25 cellular contexts compared by ENCODE assay signal in the genomic region with DNA sequence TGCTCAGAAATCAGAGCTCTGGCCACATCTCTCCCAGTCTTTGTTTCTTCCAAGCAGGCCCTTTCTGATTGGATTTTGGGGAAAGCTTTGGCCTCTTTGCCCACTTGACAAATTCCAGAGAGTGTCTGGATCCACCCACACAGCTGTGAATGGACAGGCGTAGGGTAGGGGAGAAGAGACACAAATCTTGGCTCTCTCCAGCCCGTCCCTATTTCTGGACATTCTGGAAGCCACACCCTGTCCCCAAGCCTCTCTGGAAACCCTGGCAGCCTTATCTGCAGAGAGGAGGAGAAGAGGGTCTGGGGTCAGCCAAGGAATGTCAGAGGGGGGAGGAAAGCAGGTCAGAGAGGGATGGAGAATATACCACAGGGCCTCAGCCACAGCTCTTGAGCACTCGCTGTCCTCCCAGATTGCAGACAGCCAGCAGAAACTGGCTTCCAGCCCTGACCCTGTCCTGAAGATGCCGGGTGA. TPM values are rescaled to one million over a fixed set of nuclear protein-coding genes. Genes with fewer than 3 reads are reported as not detected.
DNase-seq lines count a peak whose midpoint lies in the region; ATAC-seq, FAIRE-seq and TF ChIP-seq lines count a peak whose summit lies in the region.
"Had no signal": no experiment of that assay in that cellular context is flagged by ENCODE, and none has a peak within 500 bp of the region (broad histone marks: within the 10 kb centered on the region; RNA-seq: fewer than 3 reads in every experiment).

No MANE protein-coding gene starts in this region.

- no peak for TF ChIP-seq EP300 in A549 (IDR thresholded peaks at IDR 0.05)

- intact Hi-C loops in adrenal gland (cut with DNase I) (no loop called here), left ventricle myocardium superior (cut with micrococcal nuclease) (no loop called here), sciatic nerve (cut with DNase I) (no loop called here)

- POLR2A ChIA-PET in A549 (lab: Yijun Ruan, JAX), result no interaction called here

- WGBS in A549 (ENCODE audit: missing lambda C conversion rate), result 65% methylated on average over 4 of the region's 4 CpGs
- 45 to 63% (median 48%) methylated on average over 4 of the region's 4 CpGs for WGBS in adrenal gland, 4 donors

- CTCF ChIA-PET in A549 (lab: Yijun Ruan, JAX), result interaction anchor here (0.8 to 1.7 kb wide), 3 partner anchors 55 to 58 kb away, joined by 4 to 5 read pairs (median 4); no protein-coding TSS in a partner anchor

- TF ChIP-seq CTCF in A549 (IDR thresholded peaks at IDR 0.05) (no peak), adrenal gland (IDR thresholded peaks at IDR 0.05) (no peak)

- H3K9me3 ChIP-seq in A549, result no peaks in the 10 kb centered on the region
- no peaks in the 10 kb centered on the region for H3K9me3 ChIP-seq in adrenal gland (replicated peaks in 1 of 3)
- H3K9me3 ChIP-seq: MG63, thoracic aorta had no signal

- ATAC-seq in A549 (peak; percentile 23 to 33; a peak in 4 of 6 replicates), left ventricle myocardium superior (peak; percentile 73), sciatic nerve (peak; percentile 32), HG02610 (IDR thresholded peaks at IDR 0.05; ENCODE audit: unreplicated experiment) (no peak)
- ATAC-seq: CD8-positive, alpha-beta T cell; GM23338; natural killer cell had no signal

- no peak overlapping the region for H3K4me3 ChIP-seq in A549
- no peak overlapping the region for H3K4me3 ChIP-seq in adrenal gland
- H3K4me3 ChIP-seq: GM23338, MG63, thoracic aorta had no signal

- H3K27ac ChIP-seq in A549 (0 out of 6 replicates have a peak overlapping the region, but pooled peaks of 1 of the 2 experiments have one; percentile 39), adrenal gland (peak overlapping the region in 2 of 5 donors; percentile 68 to 75)
- H3K27ac ChIP-seq: epithelial cell of prostate, thoracic aorta, WERI-Rb-1 had no signal

- DNase-seq in A549 (ENCODE audit: low read depth in 1 of 2, low spot score in 1 of 2), result no peak
- peak in 6 of 7 donors; percentile 43 to 60 (median 48) for DNase-seq in adrenal gland
- DNase-seq in left ventricle myocardium superior, result peak; percentile 33
- DNase-seq in sciatic nerve (ENCODE audit: low spot score), result no peak
- no peak for DNase-seq in HUDEP-2 (lab: John Stamatoyannopoulos, UW; ENCODE audit: unreplicated experiment in 76 of 76)
- no peak for DNase-seq in germinal center (ENCODE audit: low spot score)
- no peak for DNase-seq in NCI-H510A (lab: John Stamatoyannopoulos, UW)
- DNase-seq: activated CD8-positive, alpha-beta memory T cell treated with anti-CD3 and anti-CD28 coated beads for 24 hours; anterior cingulate cortex; CD8-positive, alpha-beta T cell; cortex of kidney; hippocampal formation; natural killer cell; NCI-H2029; NCI-H774; stimulated activated CD4-positive, alpha-beta T cell treated with anti-CD3 and anti-CD28 coated beads, Interleukin-1b, Interleukin-23, amount 100 ng/mL, for 48 hours; T-helper 1 cell; WERI-Rb-1 had no signal

- no peak for TF ChIP-seq RAD21 in A549 (conservative IDR thresholded peaks at IDR 0.05 in 1 of 2, IDR thresholded peaks at IDR 0.05 in 1 of 2)

- FAIRE-seq in A549 (lab: Jason Lieb, UNC), result no peak
- FAIRE-seq: A204.1 had no signal

- TF ChIP-seq POLR2A in A549 (IDR thresholded peaks at IDR 0.05; ENCODE audit: low read length) (no peak), adrenal gland (IDR thresholded peaks at IDR 0.05) (no peak)

- no peaks in the 10 kb centered on the region for H3K27me3 ChIP-seq in adrenal gland
- H3K27me3 ChIP-seq: MG63 had no signal

- H3K4me1 ChIP-seq in A549, result peaks cover 13% of the 10 kb centered on the region; the same call in 2 of the 3 replicates
- H3K4me1 ChIP-seq in adrenal gland (replicated peaks in 1 of 2), result peaks cover 7 to 38% of the 10 kb centered on the region in 2 donors

- H3K36me3 ChIP-seq in adrenal gland (replicated peaks in 1 of 2), result no peaks in the 10 kb centered on the region
- H3K36me3 ChIP-seq: MG63, thoracic aorta, WERI-Rb-1 had no signal

- H3K4me2 ChIP-seq in A549, result peak overlapping the region; percentile 56
- H3K4me2 ChIP-seq: GM23338 had no signal

TF ChIP-seq in A549, 52 proteins besides CTCF, POLR2A, EP300 and RAD21:
- no peak for TF ChIP-seq FOXS1 (CRISPR knock-in tag; IDR thresholded peaks at IDR 0.05)
- TF ChIP-seq, protein P1, sequence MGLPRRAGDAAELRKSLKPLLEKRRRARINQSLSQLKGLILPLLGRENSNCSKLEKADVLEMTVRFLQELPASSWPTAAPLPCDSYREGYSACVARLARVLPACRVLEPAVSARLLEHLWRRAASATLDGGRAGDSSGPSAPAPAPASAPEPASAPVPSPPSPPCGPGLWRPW (IDR thresholded peaks at IDR 0.05), result no peak
- TF ChIP-seq, protein P2, sequence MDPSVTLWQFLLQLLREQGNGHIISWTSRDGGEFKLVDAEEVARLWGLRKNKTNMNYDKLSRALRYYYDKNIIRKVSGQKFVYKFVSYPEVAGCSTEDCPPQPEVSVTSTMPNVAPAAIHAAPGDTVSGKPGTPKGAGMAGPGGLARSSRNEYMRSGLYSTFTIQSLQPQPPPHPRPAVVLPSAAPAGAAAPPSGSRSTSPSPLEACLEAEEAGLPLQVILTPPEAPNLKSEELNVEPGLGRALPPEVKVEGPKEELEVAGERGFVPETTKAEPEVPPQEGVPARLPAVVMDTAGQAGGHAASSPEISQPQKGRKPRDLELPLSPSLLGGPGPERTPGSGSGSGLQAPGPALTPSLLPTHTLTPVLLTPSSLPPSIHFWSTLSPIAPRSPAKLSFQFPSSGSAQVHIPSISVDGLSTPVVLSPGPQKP (IDR thresholded peaks at IDR 0.05; ENCODE audit: low read depth, low read length), result no peak
- TF ChIP-seq PHF8 (IDR thresholded peaks at IDR 0.05; ENCODE audit: borderline replicate concordance, low read depth), result no peak
- TF ChIP-seq CHD2 (IDR thresholded peaks at IDR 0.05; ENCODE audit: low read length, partially characterized antibody), result no peak
- TF ChIP-seq CBX8 (IDR thresholded peaks at IDR 0.05), result no peak
- no peak for TF ChIP-seq HOXA7 (CRISPR knock-in tag; IDR thresholded peaks at IDR 0.05)
- TF ChIP-seq HOXB5 (CRISPR knock-in tag; IDR thresholded peaks at IDR 0.05), result no peak
- no peak for TF ChIP-seq RCOR1 (IDR thresholded peaks at IDR 0.05; ENCODE audit: low read depth, low read length)
- no peak for TF ChIP-seq POLR2AphosphoS2 (conservative IDR thresholded peaks at IDR 0.05; ENCODE audit: low read length)
- no peak for TF ChIP-seq EHF (CRISPR knock-in tag; IDR thresholded peaks at IDR 0.05)
- TF ChIP-seq, protein P3, sequence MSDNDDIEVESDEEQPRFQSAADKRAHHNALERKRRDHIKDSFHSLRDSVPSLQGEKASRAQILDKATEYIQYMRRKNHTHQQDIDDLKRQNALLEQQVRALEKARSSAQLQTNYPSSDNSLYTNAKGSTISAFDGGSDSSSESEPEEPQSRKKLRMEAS (IDR thresholded peaks at IDR 0.05), result no peak
- TF ChIP-seq, protein P4, sequence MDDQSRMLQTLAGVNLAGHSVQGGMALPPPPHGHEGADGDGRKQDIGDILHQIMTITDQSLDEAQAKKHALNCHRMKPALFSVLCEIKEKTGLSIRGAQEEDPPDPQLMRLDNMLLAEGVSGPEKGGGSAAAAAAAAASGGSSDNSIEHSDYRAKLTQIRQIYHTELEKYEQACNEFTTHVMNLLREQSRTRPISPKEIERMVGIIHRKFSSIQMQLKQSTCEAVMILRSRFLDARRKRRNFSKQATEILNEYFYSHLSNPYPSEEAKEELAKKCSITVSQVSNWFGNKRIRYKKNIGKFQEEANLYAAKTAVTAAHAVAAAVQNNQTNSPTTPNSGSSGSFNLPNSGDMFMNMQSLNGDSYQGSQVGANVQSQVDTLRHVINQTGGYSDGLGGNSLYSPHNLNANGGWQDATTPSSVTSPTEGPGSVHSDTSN (IDR thresholded peaks at IDR 0.05), result no peak
- no peak for TF ChIP-seq ZC3H11A (IDR thresholded peaks at IDR 0.05)
- TF ChIP-seq KDM5A (IDR thresholded peaks at IDR 0.05), result no peak
- no peak for TF ChIP-seq CHD4 (IDR thresholded peaks at IDR 0.05; ENCODE audit: borderline replicate concordance)
- TF ChIP-seq HDAC2 (IDR thresholded peaks at IDR 0.05), result no peak

RNA-seq across cellular contexts. Expression of a gene that starts 59.5 kb away (rescaled TPM):
- polyA plus RNA-seq in A549 (2011; rRNA removed), result 0.57 and 0.78 TPM in 2 replicates
- 0.99 and 1.3 TPM in 2 replicates for polyA plus RNA-seq in A549 (2012; cell fraction: cytosol; rRNA removed)
- 2.2 and 2.4 TPM in 2 replicates for polyA plus RNA-seq in A549 (2012; cell fraction: nucleus; rRNA removed)
- polyA plus RNA-seq in A549 (2017; fragmentation: RNase III; extraction: RNeasy Plus Mini Kit Qiagen cat#74134 plus additional on column Dnase treatment), result 0.36 to 0.76 TPM (median 0.42 TPM) in 3 replicates
- 0.58 and 0.66 TPM in 2 replicates for polyA minus RNA-seq in A549 (2011; rRNA and poly(A)+ RNA removed)
- total RNA-seq in adrenal gland, result 10 to 100 TPM; 17.9 to 88.2 (median 35.7) TPM
- polyA plus RNA-seq in adrenal gland, result 10 to 100 TPM in 1 of 3 donors, 1 to 10 TPM in 2; 3.8 to 14.1 (median 9.4) TPM
- total RNA-seq in left ventricle myocardium superior, result 15.2 TPM
- total RNA-seq in sciatic nerve, result 11.6 TPM
- total RNA-seq: activated T-helper 17 cell treated with anti-CD3 and anti-CD28 coated beads, Interleukin-2, amount 50 U/mL, for 72 hours had no signal

Comparison
In these comparisons a context has a peak if more than half of its experiments do, and no peak if none do; other contexts are left out.
1. DNase-seq: peak in adrenal gland (6 of 7) and left ventricle myocardium superior (single experiment); none in A549 (0 of 2), sciatic nerve (single experiment), HUDEP-2 (0 of 76), germinal center (single experiment) and NCI-H510A (single experiment).